2 cellular contexts compared by ENCODE assay signal in the genomic region with DNA sequence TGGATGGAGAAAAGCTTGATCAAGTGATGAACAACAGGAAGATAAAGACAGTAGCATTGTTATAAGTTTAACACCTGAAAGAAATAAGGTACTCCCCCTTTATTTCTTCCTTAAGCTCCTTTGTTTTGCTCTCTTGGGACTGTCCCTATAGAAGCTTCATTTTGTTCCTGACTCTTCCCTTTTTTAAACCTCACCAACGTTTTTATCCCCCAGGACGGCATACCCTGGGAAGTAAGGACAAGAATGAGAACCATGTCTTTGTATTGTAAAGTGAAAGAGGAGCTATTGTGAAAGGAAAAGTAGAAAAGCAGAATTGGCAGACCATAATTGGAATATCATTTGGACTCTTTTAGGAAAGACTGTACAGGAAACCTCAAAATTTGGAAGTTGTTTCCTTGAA.
TF ChIP-seq lines count a peak whose summit lies in the region.

No MANE protein-coding gene starts in this region.

TF ChIP-seq in GM23338, 12 proteins besides CTCF, POLR2A, EP300 and RAD21 (continues in another document):
- no peak for TF ChIP-seq NANOG (IDR thresholded peaks at IDR 0.05; ENCODE audit: borderline replicate concordance)
- no peak for TF ChIP-seq JUNB (IDR thresholded peaks at IDR 0.05; ENCODE audit: unreplicated experiment)
- TF ChIP-seq, protein P1, sequence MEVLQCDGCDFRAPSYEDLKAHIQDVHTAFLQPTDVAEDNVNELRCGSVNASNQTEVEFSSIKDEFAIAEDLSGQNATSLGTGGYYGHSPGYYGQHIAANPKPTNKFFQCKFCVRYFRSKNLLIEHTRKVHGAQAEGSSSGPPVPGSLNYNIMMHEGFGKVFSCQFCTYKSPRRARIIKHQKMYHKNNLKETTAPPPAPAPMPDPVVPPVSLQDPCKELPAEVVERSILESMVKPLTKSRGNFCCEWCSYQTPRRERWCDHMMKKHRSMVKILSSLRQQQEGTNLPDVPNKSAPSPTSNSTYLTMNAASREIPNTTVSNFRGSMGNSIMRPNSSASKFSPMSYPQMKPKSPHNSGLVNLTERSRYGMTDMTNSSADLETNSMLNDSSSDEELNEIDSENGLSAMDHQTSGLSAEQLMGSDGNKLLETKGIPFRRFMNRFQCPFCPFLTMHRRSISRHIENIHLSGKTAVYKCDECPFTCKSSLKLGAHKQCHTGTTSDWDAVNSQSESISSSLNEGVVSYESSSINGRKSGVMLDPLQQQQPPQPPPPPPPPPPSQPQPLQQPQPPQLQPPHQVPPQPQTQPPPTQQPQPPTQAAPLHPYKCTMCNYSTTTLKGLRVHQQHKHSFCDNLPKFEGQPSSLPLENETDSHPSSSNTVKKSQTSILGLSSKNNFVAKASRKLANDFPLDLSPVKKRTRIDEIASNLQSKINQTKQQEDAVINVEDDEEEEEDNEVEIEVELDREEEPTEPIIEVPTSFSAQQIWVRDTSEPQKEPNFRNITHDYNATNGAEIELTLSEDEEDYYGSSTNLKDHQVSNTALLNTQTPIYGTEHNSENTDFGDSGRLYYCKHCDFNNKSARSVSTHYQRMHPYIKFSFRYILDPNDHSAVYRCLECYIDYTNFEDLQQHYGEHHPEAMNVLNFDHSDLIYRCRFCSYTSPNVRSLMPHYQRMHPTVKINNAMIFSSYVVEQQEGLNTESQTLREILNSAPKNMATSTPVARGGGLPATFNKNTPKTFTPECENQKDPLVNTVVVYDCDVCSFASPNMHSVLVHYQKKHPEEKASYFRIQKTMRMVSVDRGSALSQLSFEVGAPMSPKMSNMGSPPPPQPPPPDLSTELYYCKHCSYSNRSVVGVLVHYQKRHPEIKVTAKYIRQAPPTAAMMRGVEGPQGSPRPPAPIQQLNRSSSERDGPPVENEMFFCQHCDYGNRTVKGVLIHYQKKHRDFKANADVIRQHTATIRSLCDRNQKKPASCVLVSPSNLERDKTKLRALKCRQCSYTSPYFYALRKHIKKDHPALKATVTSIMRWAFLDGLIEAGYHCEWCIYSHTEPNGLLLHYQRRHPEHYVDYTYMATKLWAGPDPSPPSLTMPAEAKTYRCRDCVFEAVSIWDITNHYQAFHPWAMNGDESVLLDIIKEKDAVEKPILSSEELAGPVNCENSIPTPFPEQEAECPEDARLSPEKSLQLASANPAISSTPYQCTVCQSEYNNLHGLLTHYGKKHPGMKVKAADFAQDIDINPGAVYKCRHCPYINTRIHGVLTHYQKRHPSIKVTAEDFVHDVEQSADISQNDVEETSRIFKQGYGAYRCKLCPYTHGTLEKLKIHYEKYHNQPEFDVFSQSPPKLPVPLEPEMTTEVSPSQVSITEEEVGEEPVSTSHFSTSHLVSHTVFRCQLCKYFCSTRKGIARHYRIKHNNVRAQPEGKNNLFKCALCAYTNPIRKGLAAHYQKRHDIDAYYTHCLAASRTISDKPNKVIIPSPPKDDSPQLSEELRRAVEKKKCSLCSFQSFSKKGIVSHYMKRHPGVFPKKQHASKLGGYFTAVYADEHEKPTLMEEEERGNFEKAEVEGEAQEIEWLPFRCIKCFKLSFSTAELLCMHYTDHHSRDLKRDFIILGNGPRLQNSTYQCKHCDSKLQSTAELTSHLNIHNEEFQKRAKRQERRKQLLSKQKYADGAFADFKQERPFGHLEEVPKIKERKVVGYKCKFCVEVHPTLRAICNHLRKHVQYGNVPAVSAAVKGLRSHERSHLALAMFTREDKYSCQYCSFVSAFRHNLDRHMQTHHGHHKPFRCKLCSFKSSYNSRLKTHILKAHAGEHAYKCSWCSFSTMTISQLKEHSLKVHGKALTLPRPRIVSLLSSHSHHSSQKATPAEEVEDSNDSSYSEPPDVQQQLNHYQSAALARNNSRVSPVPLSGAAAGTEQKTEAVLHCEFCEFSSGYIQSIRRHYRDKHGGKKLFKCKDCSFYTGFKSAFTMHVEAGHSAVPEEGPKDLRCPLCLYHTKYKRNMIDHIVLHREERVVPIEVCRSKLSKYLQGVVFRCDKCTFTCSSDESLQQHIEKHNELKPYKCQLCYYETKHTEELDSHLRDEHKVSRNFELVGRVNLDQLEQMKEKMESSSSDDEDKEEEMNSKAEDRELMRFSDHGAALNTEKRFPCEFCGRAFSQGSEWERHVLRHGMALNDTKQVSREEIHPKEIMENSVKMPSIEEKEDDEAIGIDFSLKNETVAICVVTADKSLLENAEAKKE (CRISPR knock-in tag; IDR thresholded peaks at IDR 0.05), result no peak
- no peak for TF ChIP-seq EZH2phosphoT487 (IDR thresholded peaks at IDR 0.05; ENCODE audit: unreplicated experiment)
- TF ChIP-seq, protein P2, sequence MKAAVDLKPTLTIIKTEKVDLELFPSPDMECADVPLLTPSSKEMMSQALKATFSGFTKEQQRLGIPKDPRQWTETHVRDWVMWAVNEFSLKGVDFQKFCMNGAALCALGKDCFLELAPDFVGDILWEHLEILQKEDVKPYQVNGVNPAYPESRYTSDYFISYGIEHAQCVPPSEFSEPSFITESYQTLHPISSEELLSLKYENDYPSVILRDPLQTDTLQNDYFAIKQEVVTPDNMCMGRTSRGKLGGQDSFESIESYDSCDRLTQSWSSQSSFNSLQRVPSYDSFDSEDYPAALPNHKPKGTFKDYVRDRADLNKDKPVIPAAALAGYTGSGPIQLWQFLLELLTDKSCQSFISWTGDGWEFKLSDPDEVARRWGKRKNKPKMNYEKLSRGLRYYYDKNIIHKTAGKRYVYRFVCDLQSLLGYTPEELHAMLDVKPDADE (IDR thresholded peaks at IDR 0.05), result no peak
- TF ChIP-seq REST (IDR thresholded peaks at IDR 0.05; ENCODE audit: unreplicated experiment), result no peak
- no peak for TF ChIP-seq EZH2 (IDR thresholded peaks at IDR 0.05; ENCODE audit: low read depth, unreplicated experiment)
- no peak for TF ChIP-seq STAT1 (IDR thresholded peaks at IDR 0.05; ENCODE audit: unreplicated experiment)
- TF ChIP-seq ZNF114 (CRISPR knock-in tag; IDR thresholded peaks at IDR 0.05), result no peak
- TF ChIP-seq ZNF331 (CRISPR knock-in tag; IDR thresholded peaks at IDR 0.05; ENCODE audit: low read depth), result no peak

TF ChIP-seq in H1, 55 proteins besides CTCF, POLR2A, EP300 and RAD21:
- TF ChIP-seq, protein P3, sequence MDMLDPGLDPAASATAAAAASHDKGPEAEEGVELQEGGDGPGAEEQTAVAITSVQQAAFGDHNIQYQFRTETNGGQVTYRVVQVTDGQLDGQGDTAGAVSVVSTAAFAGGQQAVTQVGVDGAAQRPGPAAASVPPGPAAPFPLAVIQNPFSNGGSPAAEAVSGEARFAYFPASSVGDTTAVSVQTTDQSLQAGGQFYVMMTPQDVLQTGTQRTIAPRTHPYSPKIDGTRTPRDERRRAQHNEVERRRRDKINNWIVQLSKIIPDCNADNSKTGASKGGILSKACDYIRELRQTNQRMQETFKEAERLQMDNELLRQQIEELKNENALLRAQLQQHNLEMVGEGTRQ (IDR thresholded peaks at IDR 0.05; ENCODE audit: low read length), result no peak
- TF ChIP-seq, protein P4, sequence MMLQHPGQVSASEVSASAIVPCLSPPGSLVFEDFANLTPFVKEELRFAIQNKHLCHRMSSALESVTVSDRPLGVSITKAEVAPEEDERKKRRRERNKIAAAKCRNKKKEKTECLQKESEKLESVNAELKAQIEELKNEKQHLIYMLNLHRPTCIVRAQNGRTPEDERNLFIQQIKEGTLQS (IDR thresholded peaks at IDR 0.05; ENCODE audit: insufficient read depth, low read depth, low read length), result no peak
- no peak for TF ChIP-seq TAF1 (IDR thresholded peaks at IDR 0.05; ENCODE audit: low read depth, low read length)
- no peak for TF ChIP-seq CHD2 (IDR thresholded peaks at IDR 0.05; ENCODE audit: low read length)
- 0 out of 2 replicates have a peak, but pooled peaks have one; percentile 21 for TF ChIP-seq SP1 (IDR thresholded peaks at IDR 0.05; ENCODE audit: low read depth, low read length)
- TF ChIP-seq FOSL1 (IDR thresholded peaks at IDR 0.05; ENCODE audit: insufficient read depth, low read depth, low read length), result no peak
- no peak for TF ChIP-seq NANOG (IDR thresholded peaks at IDR 0.05; ENCODE audit: insufficient read depth, low read depth, low read length, poor library complexity, severe bottlenecking)
- TF ChIP-seq CBX5 (IDR thresholded peaks at IDR 0.05; ENCODE audit: low read depth, low read length), result no peak
- no peak for TF ChIP-seq JUN (IDR thresholded peaks at IDR 0.05; ENCODE audit: low read depth, low read length)
- TF ChIP-seq SUZ12 (IDR thresholded peaks at IDR 0.05; ENCODE audit: low read length), result no peak
- no peak for TF ChIP-seq SP4 (IDR thresholded peaks at IDR 0.05; ENCODE audit: low read length)
- 0 out of 4 replicates have a peak, but pooled peaks of 1 of the 2 experiments have one; percentile 59 for TF ChIP-seq HDAC2 (IDR thresholded peaks at IDR 0.05; ENCODE audit: borderline replicate concordance in 1 of 2, low read depth in 2 of 2, low read length in 2 of 2)
- TF ChIP-seq TEAD4 (IDR thresholded peaks at IDR 0.05; ENCODE audit: low read depth, low read length), result no peak
- no peak for TF ChIP-seq POLR2AphosphoS5 (IDR thresholded peaks at IDR 0.05; ENCODE audit: low read depth, low read length)
- TF ChIP-seq YY1 (IDR thresholded peaks at IDR 0.05; ENCODE audit: low read depth, low read length), result no peak
- TF ChIP-seq EGR1 (IDR thresholded peaks at IDR 0.05; ENCODE audit: borderline replicate concordance, low read depth, low read length), result no peak
